1 cellular context compared by ENCODE assay signal in the genomic region with DNA sequence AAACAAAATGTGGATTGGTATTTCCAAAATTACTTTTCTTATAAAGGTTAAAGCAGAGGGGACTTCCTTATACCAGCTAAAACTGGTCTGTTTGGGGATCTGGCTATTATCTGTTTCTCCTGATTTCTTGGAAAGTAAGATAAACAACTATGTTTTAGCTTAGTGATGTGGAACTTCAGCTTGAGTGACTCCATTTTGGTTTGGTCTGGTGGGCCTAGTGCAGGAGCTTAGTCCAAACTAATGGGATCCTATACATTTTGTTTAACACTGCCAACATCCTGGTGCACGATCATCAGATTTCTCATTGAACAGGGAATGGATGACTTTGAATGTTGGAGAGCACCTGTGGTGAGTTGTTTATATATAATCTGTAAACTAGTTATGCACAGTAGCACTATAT.
TF ChIP-seq lines count a peak whose summit lies in the region.

No MANE protein-coding gene starts in this region.

TF ChIP-seq in neural cell, 6 proteins besides CTCF, POLR2A, EP300 and RAD21:
- TF ChIP-seq TAF1 (IDR thresholded peaks at IDR 0.05; ENCODE audit: low read depth) = no peak
- TF ChIP-seq POLR2AphosphoS5 (IDR thresholded peaks at IDR 0.05) = no peak
- TF ChIP-seq, protein P1, sequence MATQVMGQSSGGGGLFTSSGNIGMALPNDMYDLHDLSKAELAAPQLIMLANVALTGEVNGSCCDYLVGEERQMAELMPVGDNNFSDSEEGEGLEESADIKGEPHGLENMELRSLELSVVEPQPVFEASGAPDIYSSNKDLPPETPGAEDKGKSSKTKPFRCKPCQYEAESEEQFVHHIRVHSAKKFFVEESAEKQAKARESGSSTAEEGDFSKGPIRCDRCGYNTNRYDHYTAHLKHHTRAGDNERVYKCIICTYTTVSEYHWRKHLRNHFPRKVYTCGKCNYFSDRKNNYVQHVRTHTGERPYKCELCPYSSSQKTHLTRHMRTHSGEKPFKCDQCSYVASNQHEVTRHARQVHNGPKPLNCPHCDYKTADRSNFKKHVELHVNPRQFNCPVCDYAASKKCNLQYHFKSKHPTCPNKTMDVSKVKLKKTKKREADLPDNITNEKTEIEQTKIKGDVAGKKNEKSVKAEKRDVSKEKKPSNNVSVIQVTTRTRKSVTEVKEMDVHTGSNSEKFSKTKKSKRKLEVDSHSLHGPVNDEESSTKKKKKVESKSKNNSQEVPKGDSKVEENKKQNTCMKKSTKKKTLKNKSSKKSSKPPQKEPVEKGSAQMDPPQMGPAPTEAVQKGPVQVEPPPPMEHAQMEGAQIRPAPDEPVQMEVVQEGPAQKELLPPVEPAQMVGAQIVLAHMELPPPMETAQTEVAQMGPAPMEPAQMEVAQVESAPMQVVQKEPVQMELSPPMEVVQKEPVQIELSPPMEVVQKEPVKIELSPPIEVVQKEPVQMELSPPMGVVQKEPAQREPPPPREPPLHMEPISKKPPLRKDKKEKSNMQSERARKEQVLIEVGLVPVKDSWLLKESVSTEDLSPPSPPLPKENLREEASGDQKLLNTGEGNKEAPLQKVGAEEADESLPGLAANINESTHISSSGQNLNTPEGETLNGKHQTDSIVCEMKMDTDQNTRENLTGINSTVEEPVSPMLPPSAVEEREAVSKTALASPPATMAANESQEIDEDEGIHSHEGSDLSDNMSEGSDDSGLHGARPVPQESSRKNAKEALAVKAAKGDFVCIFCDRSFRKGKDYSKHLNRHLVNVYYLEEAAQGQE (IDR thresholded peaks at IDR 0.05; ENCODE audit: borderline replicate concordance) = no peak
- no peak for TF ChIP-seq MXI1 (conservative IDR thresholded peaks at IDR 0.05; ENCODE audit: poor library complexity, severe bottlenecking)
TF ChIP-seq in neural cell: peak in this region for 0.
